In the genomic region with DNA sequence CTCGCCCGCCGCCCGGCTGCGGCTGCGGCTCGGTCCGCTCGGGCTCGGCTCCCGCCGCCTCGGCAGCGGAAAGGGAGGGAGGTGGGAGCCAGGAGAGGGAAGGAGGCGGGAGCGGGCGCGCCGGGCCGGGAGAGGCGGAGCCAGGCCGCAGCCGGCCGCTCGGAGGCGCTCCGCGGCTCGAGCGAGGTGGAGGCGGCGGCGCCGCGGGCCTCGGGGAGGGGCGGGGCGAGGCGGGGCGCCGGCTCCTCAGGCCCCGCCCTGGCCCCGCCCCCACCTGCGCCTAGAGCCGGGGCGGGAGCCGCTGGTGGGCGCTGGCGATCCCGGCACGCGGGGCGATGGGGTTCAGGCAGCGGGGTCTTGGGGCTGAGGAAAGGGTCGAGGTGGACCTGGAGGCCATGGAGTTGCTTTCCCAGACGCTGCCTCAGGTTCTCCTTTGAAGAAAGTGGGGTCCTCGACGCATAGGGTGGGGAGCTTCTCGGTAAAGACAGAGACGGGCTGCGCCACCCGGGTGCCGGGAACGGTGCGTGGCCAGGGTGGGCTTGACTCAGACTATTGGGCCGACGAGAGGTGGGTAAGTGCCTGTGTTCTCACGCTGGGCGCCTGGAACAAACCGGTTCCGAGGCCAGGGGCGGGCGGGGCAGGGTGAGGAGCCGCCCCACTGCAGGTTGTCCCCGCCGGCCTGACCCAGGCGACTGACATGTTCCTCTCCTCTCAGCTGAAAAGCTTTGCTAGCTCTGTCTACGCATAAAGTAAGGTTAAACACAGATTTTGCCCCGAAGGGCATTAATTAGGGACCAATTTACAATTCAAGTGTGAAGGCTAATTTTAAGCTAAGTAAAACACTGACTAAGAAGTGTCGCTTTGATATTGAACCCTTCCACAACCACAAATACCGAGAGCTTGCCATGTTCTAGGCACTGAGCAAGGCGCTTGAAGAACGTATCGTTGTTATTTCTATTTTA, we compare ENCODE assay signal across 8 cellular contexts. TPM values are rescaled to one million over a fixed set of nuclear protein-coding genes. Genes with fewer than 3 reads are reported as not detected.
DNase-seq lines count a peak whose midpoint lies in the region; ATAC-seq and TF ChIP-seq lines count a peak whose summit lies in the region.

A gene (minus strand): TSS at position 75 of the 962 bp plus-strand sequence. CDS start 218 bp downstream, outside the sequence.

- intact Hi-C loops in breast epithelium (cut with DNase I; ENCODE audit: low total_unique reads) = no loop called here

- H3K4me3 ChIP-seq in WI38 (ENCODE audit: low read depth, low read length) (peak within 1 kb of the TSS; percentile 66), breast epithelium (peak within 1 kb of the TSS; percentile 54 to 89 (median 82)), skin epidermis (peak within 1 kb of the TSS; percentile 53 to 71 (median 64))

- no peaks in the 10 kb centered on the region for H3K27me3 ChIP-seq in breast epithelium

- H3K36me3 ChIP-seq in breast epithelium = no peaks in the 10 kb centered on the region

- peak; percentile 85 for ATAC-seq in HG02884 (IDR thresholded peaks at IDR 0.05; ENCODE audit: unreplicated experiment)

- peaks cover 0 to 9% of the 10 kb centered on the region in 2 donors for H3K4me1 ChIP-seq in breast epithelium

- no peak for TF ChIP-seq POLR2A in breast epithelium (IDR thresholded peaks at IDR 0.05)

- peak; percentile 64 for DNase-seq in NCI-H2029 (lab: John Stamatoyannopoulos, UW)
- DNase-seq in NCI-H2029 treated with DMSO at 0.1 percent for 48 hours (lab: John Stamatoyannopoulos, UW) = no peak
- DNase-seq in NCI-H2107 (lab: John Stamatoyannopoulos, UW) = peak; percentile 82
- peak; percentile 84 to 87 for DNase-seq in breast epithelium (ENCODE audit: low spot score in 2 of 2)
- DNase-seq in iPS-NIHi7 (ENCODE audit: extremely low spot score) = peak; percentile 96

- no peaks in the 10 kb centered on the region for H3K9me3 ChIP-seq in breast epithelium

- TF ChIP-seq CTCF in WI38 (IDR thresholded peaks at IDR 0.05; ENCODE audit: low read depth, low read length) (no peak), breast epithelium (IDR thresholded peaks at IDR 0.05) (no peak)

- H3K27ac ChIP-seq in breast epithelium (peak within 1 kb of the TSS; percentile 94 to 97), skin epidermis (peak within 1 kb of the TSS in 20 of 21 experiments; percentile 54 to 88 (median 75))

RNA-seq across cellular contexts. Expression of the gene that starts here (rescaled TPM):
- total RNA-seq in breast epithelium = 10 to 100 TPM; 12.5 to 35.4 (median 33.7) TPM
